In the genomic region with DNA sequence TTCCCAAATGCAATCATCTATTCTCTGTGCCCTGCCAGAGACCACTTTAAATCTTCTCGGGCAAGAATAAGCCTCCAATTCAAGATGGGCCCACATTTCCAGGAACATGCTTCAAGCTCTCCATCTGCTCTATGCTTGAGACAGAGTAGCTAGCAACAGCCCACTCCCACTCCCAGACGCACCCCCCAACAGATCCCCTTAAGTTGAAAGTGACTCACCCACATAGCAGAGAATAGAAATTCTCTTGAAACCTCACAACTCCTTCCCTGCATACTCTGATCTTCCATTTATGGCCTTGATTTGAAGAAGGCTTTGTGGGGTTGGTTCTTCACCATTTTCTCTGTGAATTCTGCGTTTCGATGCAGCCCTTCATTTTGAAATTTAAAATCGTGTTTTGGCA, we compare ENCODE assay signal across 20 cellular contexts.
DNase-seq lines count a peak whose midpoint lies in the region; ATAC-seq, FAIRE-seq and TF ChIP-seq lines count a peak whose summit lies in the region.
"Had no signal": no experiment of that assay in that cellular context is flagged by ENCODE, and none has a peak within 500 bp of the region (broad histone marks: within the 10 kb centered on the region; RNA-seq: fewer than 3 reads in every experiment).

No MANE protein-coding gene starts in this region.

- H3K79me2 ChIP-seq in astrocyte (ENCODE audit: insufficient read depth, low read length) (no peaks in the 10 kb centered on the region), neural progenitor cell (ENCODE audit: low read depth) (no peaks in the 10 kb centered on the region)

- H3K4me2 ChIP-seq in IMR-90 (ENCODE audit: low read depth, low read length): no peak overlapping the region
- no peak overlapping the region for H3K4me2 ChIP-seq in astrocyte (ENCODE audit: low read length)
- H3K4me2 ChIP-seq in neural progenitor cell: no peak overlapping the region

- no peaks in the 10 kb centered on the region for H3K9me3 Mint-ChIP-seq in astrocyte (ENCODE audit: unreplicated experiment)
- no peaks in the 10 kb centered on the region for H3K9me3 Mint-ChIP-seq in neural progenitor cell
- H3K9me3 Mint-ChIP-seq: H9 had no signal

- intact Hi-C loops in IMR-90 (cut with micrococcal nuclease): no loop called here

- peak overlapping the region; percentile 71; the same call in 1 of the 2 replicates for H3K23ac ChIP-seq in IMR-90 (ENCODE audit: low read depth, low read length)

- no peak for FAIRE-seq in astrocyte (lab: Jason Lieb, UNC)
- FAIRE-seq: A204.1, G401.6, GM12891, HepG2, HTR-8/SVneo had no signal

- no peaks in the 10 kb centered on the region; the same call in 1 of the 2 replicates for H3K9me1 ChIP-seq in IMR-90 (ENCODE audit: insufficient read depth, low read length)

- peak overlapping the region; percentile 74 to 87 for H4K8ac ChIP-seq in IMR-90 (ENCODE audit: low read depth in 2 of 2, low read length in 2 of 2)

- peak overlapping the region; percentile 88 for H3K4ac ChIP-seq in IMR-90 (ENCODE audit: low read depth, low read length)

- H3K27me3 Mint-ChIP-seq in astrocyte (ENCODE audit: low read depth, unreplicated experiment) (no peaks in the 10 kb centered on the region), neural progenitor cell (ENCODE audit: insufficient read depth, low read depth) (no peaks in the 10 kb centered on the region)
- H3K27me3 Mint-ChIP-seq: B cell; CD4-positive, alpha-beta memory T cell had no signal

- H3K27ac ChIP-seq in IMR-90 (ENCODE audit: insufficient read depth, low read length): no peak overlapping the region
- peak overlapping the region; percentile 99 for H3K27ac ChIP-seq in astrocyte (ENCODE audit: low read depth, low read length)
- H3K27ac ChIP-seq in neural progenitor cell: no peak overlapping the region
- H3K27ac ChIP-seq: C4-2B had no signal

- ATAC-seq in IMR-90 (ENCODE audit: low read depth) (no peak), HG02678 (IDR thresholded peaks at IDR 0.05; ENCODE audit: unreplicated experiment) (no peak), GM21717 (IDR thresholded peaks at IDR 0.05; ENCODE audit: unreplicated experiment) (no peak)
- ATAC-seq: HepG2 had no signal

- H3K27ac Mint-ChIP-seq in astrocyte (ENCODE audit: unreplicated experiment) (no peak overlapping the region), neural progenitor cell (no peak overlapping the region)
- H3K27ac Mint-ChIP-seq: B cell; CD4-positive, alpha-beta memory T cell; H9 had no signal

- H4K91ac ChIP-seq in IMR-90 (ENCODE audit: insufficient read depth, low read depth, low read length): peak overlapping the region; percentile 84

- H3F3A ChIP-seq in neural progenitor cell (ENCODE audit: low read depth): no peaks in the 10 kb centered on the region

- H3K14ac ChIP-seq in IMR-90 (replicated peaks; ENCODE audit: low read depth, low read length): peak overlapping the region; percentile 82; the same call in 1 of the 2 replicates

- H3K27me3 ChIP-seq in IMR-90 (ENCODE audit: control insufficient read depth, insufficient read depth, low read length) (no peaks in the 10 kb centered on the region), astrocyte (ENCODE audit: insufficient read depth, low read length) (no peaks in the 10 kb centered on the region), neural progenitor cell (no peaks in the 10 kb centered on the region)

- CTCF ChIA-PET in IMR-90 (lab: Yijun Ruan, JAX): no interaction called here

- peak overlapping the region; percentile 87; the same call in 1 of the 2 replicates for H3K18ac ChIP-seq in IMR-90 (ENCODE audit: low read depth, low read length)

- H3K4me1 Mint-ChIP-seq in astrocyte (ENCODE audit: low read depth, unreplicated experiment): peaks cover 20% of the 10 kb centered on the region
- peaks cover 3% of the 10 kb centered on the region for H3K4me1 Mint-ChIP-seq in neural progenitor cell
- H3K4me1 Mint-ChIP-seq: B cell; CD4-positive, alpha-beta memory T cell had no signal

- no peak for TF ChIP-seq RAD21 in IMR-90 (IDR thresholded peaks at IDR 0.05; ENCODE audit: low read length)

- no TSS peak for BruUV-seq in IMR-90 (replicated peaks; lab: Mats Ljungman, UMichigan)

- H3K9me3 ChIP-seq in IMR-90 (ENCODE audit: control insufficient read depth, insufficient read depth, low read length): no peaks in the 10 kb centered on the region
- H3K9me3 ChIP-seq in astrocyte (ENCODE audit: insufficient read depth, low read depth, low read length): no peaks in the 10 kb centered on the region
- no peaks in the 10 kb centered on the region for H3K9me3 ChIP-seq in neural progenitor cell (ENCODE audit: low read depth)

- H2AK9ac ChIP-seq in IMR-90 (replicated peaks; ENCODE audit: low read depth, low read length, poor library complexity): no peak overlapping the region

- dilution Hi-C loops in IMR-90 (cut with HindIII; ENCODE audit: low sequenced_read_pairs, unreplicated experiment): no loop called here

- H2AFZ ChIP-seq in IMR-90 (replicated peaks; ENCODE audit: low read length, poor library complexity) (no peak overlapping the region), astrocyte (ENCODE audit: low read depth, low read length) (no peak overlapping the region), neural progenitor cell (replicated peaks) (peak overlapping the region; percentile 9)

- H3K4me3 Mint-ChIP-seq in astrocyte (ENCODE audit: unreplicated experiment) (no peak overlapping the region), neural progenitor cell (no peak overlapping the region)
- H3K4me3 Mint-ChIP-seq: B cell; CD4-positive, alpha-beta memory T cell; H9 had no signal

- H2AK5ac ChIP-seq in IMR-90 (ENCODE audit: low read depth, low read length): peak overlapping the region; percentile 79; the same call in 1 of the 2 replicates

- H3K36me3 Mint-ChIP-seq in astrocyte (ENCODE audit: low read depth, unreplicated experiment) (no peaks in the 10 kb centered on the region), neural progenitor cell (no peaks in the 10 kb centered on the region)
- H3K36me3 Mint-ChIP-seq: CD4-positive, alpha-beta memory T cell had no signal

- in situ Hi-C loops in IMR-90 (cut with MboI; ENCODE audit: low sequenced_read_pairs): no loop called here

- peak overlapping the region; percentile 87 for H2BK20ac ChIP-seq in IMR-90 (ENCODE audit: low read depth, low read length)

- H3K9ac ChIP-seq in IMR-90 (ENCODE audit: low read depth, low read length): no peak overlapping the region
- H3K9ac ChIP-seq in astrocyte (ENCODE audit: low read length): peak overlapping the region; percentile 88
- H3K9ac ChIP-seq in neural progenitor cell: no peak overlapping the region

- peak overlapping the region; percentile 92 for H2BK120ac ChIP-seq in IMR-90 (ENCODE audit: low read depth, low read length)

- H3K4me3 ChIP-seq in IMR-90 (ENCODE audit: insufficient read depth, low read depth, low read length) (no peak overlapping the region), astrocyte (ENCODE audit: insufficient read depth, low read depth, low read length) (no peak overlapping the region), neural progenitor cell (no peak overlapping the region)

- TF ChIP-seq CTCF in IMR-90 (conservative IDR thresholded peaks at IDR 0.05; ENCODE audit: low read depth, low read length): no peak
- TF ChIP-seq CTCF in astrocyte (IDR thresholded peaks at IDR 0.05; ENCODE audit: insufficient read depth, low read depth, low read length): no peak
- TF ChIP-seq CTCF in neural progenitor cell (IDR thresholded peaks at IDR 0.05): no peak

- peak overlapping the region; percentile 81; the same call in 2 of the 3 replicates for H2BK15ac ChIP-seq in IMR-90 (ENCODE audit: low read depth, low read length)

- no peak overlapping the region for H3K56ac ChIP-seq in IMR-90 (ENCODE audit: extremely low read depth, insufficient read depth, low read length)

- DNase-seq in Daoy (ENCODE audit: low read depth) (peak; percentile 41), IMR-90 (no peak), astrocyte (ENCODE audit: low read depth) (peak; percentile 61), neural progenitor cell (ENCODE audit: low spot score) (no peak), NOMO-1 treated with DMSO at 0.1 percent for 48 hours (lab: John Stamatoyannopoulos, UW; ENCODE audit: unreplicated experiment) (no peak)
- no peak for DNase-seq in activated effector memory CD4-positive, alpha-beta T cell treated with Interleukin-2 at 50 U/mL for 16 hours
- DNase-seq: CD4-positive, alpha-beta memory T cell; DMS79; EL; GOT3; H9 had no signal

- POLR2A ChIA-PET in IMR-90 (lab: Charles Lee; ENCODE audit: unreplicated experiment): interaction anchor here (0.7 kb wide), 1 partner anchor 24 kb away, joined by 3 read pairs; no protein-coding TSS in a partner anchor

- H4K5ac ChIP-seq in IMR-90 (ENCODE audit: low read depth, low read length): peak overlapping the region; percentile 87; the same call in 1 of the 2 replicates

- no peaks in the 10 kb centered on the region for H3K36me3 ChIP-seq in IMR-90 (ENCODE audit: control insufficient read depth, insufficient read depth, low read length)
- H3K36me3 ChIP-seq in astrocyte (ENCODE audit: insufficient read depth, low read length): no peaks in the 10 kb centered on the region
- no peaks in the 10 kb centered on the region for H3K36me3 ChIP-seq in neural progenitor cell

- peaks cover 7% of the 10 kb centered on the region; the same call in 1 of the 2 replicates for H3K4me1 ChIP-seq in IMR-90 (ENCODE audit: control insufficient read depth, insufficient read depth, low read length)
- H3K4me1 ChIP-seq in astrocyte (ENCODE audit: insufficient read depth, low read length): peaks cover 27% of the 10 kb centered on the region
- peaks cover 4% of the 10 kb centered on the region for H3K4me1 ChIP-seq in neural progenitor cell

- H2BK5ac ChIP-seq in IMR-90 (ENCODE audit: low read depth, low read length, poor library complexity, severe bottlenecking): peak overlapping the region; percentile 96

- 60% methylated on average over 1 of the region's 5 CpGs; no CpG with 5 or more reads in 1 of the 2 experiments for WGBS in IMR-90 (ENCODE audit: extremely low coverage in 2 of 2, insufficient read length in 1 of 2), 2 experiments

- no peak for TF ChIP-seq POLR2A in IMR-90 (IDR thresholded peaks at IDR 0.05; ENCODE audit: low read depth, low read length)

- H4K20me1 ChIP-seq in IMR-90 (ENCODE audit: insufficient read depth, low read length) (no peaks in the 10 kb centered on the region), astrocyte (ENCODE audit: insufficient read depth, low read length) (no peaks in the 10 kb centered on the region), neural progenitor cell (ENCODE audit: low read depth) (no peaks in the 10 kb centered on the region)

- H3K79me1 ChIP-seq in IMR-90 (ENCODE audit: low read depth in 1 of 2, low read length in 2 of 2): peaks cover 0 to 2% of the 10 kb centered on the region in 2 experiments; a peak in 1 of 4 replicates

TF ChIP-seq in IMR-90, 13 proteins besides CTCF, POLR2A, EP300 and RAD21 (continues in another document):
- TF ChIP-seq NFE2L2 (IDR thresholded peaks at IDR 0.05; ENCODE audit: low read depth, low read length) (no peak), USF2 (IDR thresholded peaks at IDR 0.05; ENCODE audit: low read depth, low read length) (no peak)

Comparison
In these comparisons a context has a peak if more than half of its experiments do, and no peak if none do; other contexts are left out.
1. DNase-seq: peak in Daoy (single experiment) and astrocyte (single experiment); none in IMR-90 (single experiment), neural progenitor cell (single experiment), NOMO-1 treated with DMSO at 0.1 percent for 48 hours (single experiment) and activated effector memory CD4-positive, alpha-beta T cell treated with Interleukin-2 at 50 U/mL for 16 hours (single experiment).